ENCODE assay signal across 9 cellular contexts in the genomic region with DNA sequence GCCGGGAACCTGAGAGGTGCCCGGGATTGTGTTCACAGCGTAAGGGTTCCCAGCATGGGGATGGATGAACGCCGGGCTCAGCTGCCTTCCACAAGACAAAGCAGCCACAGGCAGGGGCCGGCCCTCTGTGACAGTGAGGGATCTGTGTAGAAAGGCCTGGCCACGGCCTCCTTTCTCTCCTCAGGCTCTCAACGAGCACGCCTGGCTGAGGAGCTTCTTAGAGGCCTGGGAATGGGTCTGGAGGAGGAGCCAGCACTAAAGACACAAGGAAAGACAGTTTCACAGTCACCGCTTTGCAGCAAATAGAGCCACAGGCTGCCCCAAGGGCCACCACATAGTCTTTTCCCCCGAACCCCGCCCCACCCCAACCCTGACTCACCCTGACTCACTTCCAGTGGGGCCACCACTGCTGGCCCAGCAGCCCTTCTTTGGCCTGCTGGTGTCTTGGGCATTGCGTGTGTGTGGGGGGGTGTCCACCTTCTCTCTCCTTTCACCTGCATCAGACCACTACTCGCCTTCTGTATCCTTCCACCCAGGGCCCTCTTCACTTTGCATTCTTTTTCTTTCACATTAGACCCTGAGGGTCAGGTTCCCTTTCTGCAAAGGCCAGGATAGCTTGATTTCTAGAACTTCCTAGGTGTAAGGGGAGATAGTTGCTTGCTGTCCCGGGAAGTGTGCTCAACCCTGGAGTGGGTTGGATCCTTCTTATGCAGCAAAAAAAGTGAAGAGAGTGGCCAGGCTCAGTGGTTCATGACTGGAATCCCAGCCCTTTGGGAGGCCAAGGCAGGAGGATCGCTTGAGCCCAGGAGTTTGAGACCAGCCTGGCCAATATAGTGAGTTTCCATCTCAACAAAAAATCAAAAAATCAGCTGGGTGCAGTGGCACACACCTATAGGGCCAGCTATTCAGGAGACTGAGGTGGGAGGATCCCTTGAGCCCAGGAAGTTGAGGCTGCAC. TPM values are rescaled to one million over a fixed set of nuclear protein-coding genes. Genes with fewer than 3 reads are reported as not detected.
DNase-seq lines count a peak whose midpoint lies in the region; ATAC-seq lines count a peak whose summit lies in the region.
"Had no signal": no experiment of that assay in that cellular context is flagged by ENCODE, and none has a peak within 500 bp of the region (broad histone marks: within the 10 kb centered on the region; RNA-seq: fewer than 3 reads in every experiment).

No MANE protein-coding gene starts in this region.

- H3K9me3 ChIP-seq in neuronal stem cell (replicated peaks in 1 of 2; ENCODE audit: control insufficient read depth in 2 of 2, insufficient read depth in 1 of 2, low read depth in 1 of 2, low read length in 2 of 2): peaks cover 0 to 3% of the 10 kb centered on the region in 2 donors
- H3K9me3 ChIP-seq: Peyer's patch had no signal

- peak overlapping the region; percentile 1 for H4K8ac ChIP-seq in neuronal stem cell (ENCODE audit: low read depth, low read length)

- peak overlapping the region; percentile 79 for H2AFZ ChIP-seq in neuronal stem cell (ENCODE audit: low read length)

- H2AK5ac ChIP-seq in neuronal stem cell (ENCODE audit: low read depth, low read length): no peak overlapping the region

- no peak overlapping the region for H2BK120ac ChIP-seq in neuronal stem cell (ENCODE audit: low read depth, low read length)

- no peaks in the 10 kb centered on the region for H3K9me3 Mint-ChIP-seq in immature natural killer cell

- H3K36me3 Mint-ChIP-seq in immature natural killer cell: no peaks in the 10 kb centered on the region

- H3K27ac Mint-ChIP-seq in immature natural killer cell: peak overlapping the region in 2 of 6 donors; percentile 16 to 42

- DNase-seq in ELF-1 (ENCODE audit: low read depth, low spot score) (peak; percentile 68), NCI-H345 (lab: John Stamatoyannopoulos, UW) (peak; percentile 60), dedifferentiated amniotic fluid mesenchymal stem cell (ENCODE audit: extremely low spot score) (peak; percentile 49), neuronal stem cell (ENCODE audit: low spot score) (peak; percentile 38), NCI-H446 (lab: John Stamatoyannopoulos, UW) (no peak), immature natural killer cell (no peak), ecto neural progenitor cell (ENCODE audit: low spot score) (no peak)

- no peak overlapping the region for H4K91ac ChIP-seq in neuronal stem cell (ENCODE audit: low read depth, low read length, poor library complexity)

- no peak overlapping the region for H3K4me3 ChIP-seq in neuronal stem cell (ENCODE audit: low read length in 2 of 2)
- H3K4me3 ChIP-seq: Peyer's patch had no signal

- peaks cover 0 to 6% (median 2%) of the 10 kb centered on the region in 3 donors for H3K27me3 Mint-ChIP-seq in immature natural killer cell (ENCODE audit: low read depth in 3 of 3)

- peak overlapping the region; percentile 86 for H3K18ac ChIP-seq in neuronal stem cell (ENCODE audit: low read length)

- no CpG with 5 or more reads among the region's 16 CpGs for WGBS in neuronal stem cell (ENCODE audit: extremely low coverage in 2 of 2, insufficient read length in 2 of 2, insufficient replicate concordance in 1 of 2), 2 donors

- H3K79me1 ChIP-seq in neuronal stem cell (ENCODE audit: low read depth, low read length): peaks cover 6% of the 10 kb centered on the region

- H3K27me3 ChIP-seq in neuronal stem cell (ENCODE audit: control insufficient read depth in 3 of 3, insufficient read depth in 3 of 3, low read depth in 1 of 3, low read length in 3 of 3): peaks cover 0 to 15% (median 2%) of the 10 kb centered on the region in 3 experiments
- H3K27me3 ChIP-seq: Peyer's patch had no signal

- H3K36me3 ChIP-seq in neuronal stem cell (replicated peaks in 1 of 2; ENCODE audit: control insufficient read depth in 2 of 2, insufficient read depth in 2 of 2, low read length in 2 of 2): no peaks in the 10 kb centered on the region
- H3K36me3 ChIP-seq: Peyer's patch had no signal

- H3K4me3 Mint-ChIP-seq in immature natural killer cell: peak overlapping the region in 2 of 5 donors; percentile 17 to 47

- H3K4me1 ChIP-seq in neuronal stem cell (ENCODE audit: control insufficient read depth in 2 of 2, insufficient read depth in 1 of 2, low read depth in 1 of 2, low read length in 2 of 2): peaks cover 17 to 24% of the 10 kb centered on the region in 2 donors

- no peak overlapping the region for H3K4me2 ChIP-seq in neuronal stem cell (ENCODE audit: insufficient read depth, low read length, poor library complexity, severe bottlenecking)

- no peak overlapping the region for H2BK15ac ChIP-seq in neuronal stem cell (ENCODE audit: low read length)

- H3K4me1 Mint-ChIP-seq in immature natural killer cell: peaks cover 25 to 39% of the 10 kb centered on the region in 2 donors

- no peak overlapping the region for H2BK12ac ChIP-seq in neuronal stem cell (ENCODE audit: low read length)

- H2BK5ac ChIP-seq in neuronal stem cell (ENCODE audit: low read length): peak overlapping the region; percentile 19

- ATAC-seq in HG03139 (IDR thresholded peaks at IDR 0.05; ENCODE audit: unreplicated experiment): no peak

- no peak overlapping the region for H3K14ac ChIP-seq in neuronal stem cell (ENCODE audit: low read length)

- H3K23ac ChIP-seq in neuronal stem cell (ENCODE audit: low read depth, low read length, poor library complexity): no peak overlapping the region

- H3K27ac ChIP-seq in neuronal stem cell (replicated peaks; ENCODE audit: low read length): no peak overlapping the region

- no peak overlapping the region for H3K4ac ChIP-seq in neuronal stem cell (ENCODE audit: low read length)

- H3K9ac ChIP-seq in neuronal stem cell (ENCODE audit: low read depth, low read length, poor library complexity): no peak overlapping the region

RNA-seq across cellular contexts. Expression of a gene that starts 19.3 kb away (rescaled TPM):
- 10.7 TPM for polyA plus RNA-seq in neuronal stem cell (2013, experiment 1 of 2)
- polyA plus RNA-seq in neuronal stem cell (2013, experiment 2 of 2): 9.6 TPM
- polyA plus RNA-seq in immature natural killer cell: 10 to 100 TPM; 64.9 to 89.7 (median 88.9) TPM

Comparison
In these comparisons a context has a peak if more than half of its experiments do, and no peak if none do; other contexts are left out.
1. DNase-seq: peak in ELF-1 (single experiment), NCI-H345 (single experiment), dedifferentiated amniotic fluid mesenchymal stem cell (single experiment) and neuronal stem cell (single experiment); none in NCI-H446 (0 of 2), immature natural killer cell (0 of 3) and ecto neural progenitor cell (single experiment).